In the genomic region with DNA sequence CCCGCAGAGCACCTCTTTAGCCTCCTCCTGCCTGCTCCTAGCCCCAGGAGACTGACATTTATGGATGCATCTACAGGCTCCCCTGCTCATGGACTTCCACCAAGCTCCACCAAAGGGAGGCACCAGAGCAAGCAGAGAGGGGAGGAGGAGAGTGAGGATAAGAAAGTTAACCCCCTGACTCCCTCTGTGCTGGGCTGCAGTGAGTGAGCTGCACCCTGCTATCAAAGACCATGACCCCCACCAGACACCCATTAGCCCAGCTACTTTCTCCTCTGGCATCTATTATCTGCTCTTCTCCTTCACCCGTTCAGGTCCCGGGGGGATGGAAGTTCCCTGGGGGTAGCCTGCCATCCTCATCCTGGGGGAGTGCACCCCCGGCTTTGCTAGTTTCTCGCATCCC, we compare ENCODE assay signal across 2 cellular contexts.
TF ChIP-seq lines count a peak whose summit lies in the region.

No MANE protein-coding gene starts in this region.

TF ChIP-seq in SK-N-SH, 30 proteins besides CTCF, POLR2A, EP300 and RAD21 (continued from another document):
- TF ChIP-seq, protein P1, sequence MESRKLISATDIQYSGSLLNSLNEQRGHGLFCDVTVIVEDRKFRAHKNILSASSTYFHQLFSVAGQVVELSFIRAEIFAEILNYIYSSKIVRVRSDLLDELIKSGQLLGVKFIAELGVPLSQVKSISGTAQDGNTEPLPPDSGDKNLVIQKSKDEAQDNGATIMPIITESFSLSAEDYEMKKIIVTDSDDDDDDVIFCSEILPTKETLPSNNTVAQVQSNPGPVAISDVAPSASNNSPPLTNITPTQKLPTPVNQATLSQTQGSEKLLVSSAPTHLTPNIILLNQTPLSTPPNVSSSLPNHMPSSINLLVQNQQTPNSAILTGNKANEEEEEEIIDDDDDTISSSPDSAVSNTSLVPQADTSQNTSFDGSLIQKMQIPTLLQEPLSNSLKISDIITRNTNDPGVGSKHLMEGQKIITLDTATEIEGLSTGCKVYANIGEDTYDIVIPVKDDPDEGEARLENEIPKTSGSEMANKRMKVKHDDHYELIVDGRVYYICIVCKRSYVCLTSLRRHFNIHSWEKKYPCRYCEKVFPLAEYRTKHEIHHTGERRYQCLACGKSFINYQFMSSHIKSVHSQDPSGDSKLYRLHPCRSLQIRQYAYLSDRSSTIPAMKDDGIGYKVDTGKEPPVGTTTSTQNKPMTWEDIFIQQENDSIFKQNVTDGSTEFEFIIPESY (IDR thresholded peaks at IDR 0.05; ENCODE audit: borderline replicate concordance, low read depth), result no peak
- no peak for TF ChIP-seq TEAD4 (IDR thresholded peaks at IDR 0.05; ENCODE audit: borderline replicate concordance, insufficient read depth)
- no peak for TF ChIP-seq TCF12 (IDR thresholded peaks at IDR 0.05)
- TF ChIP-seq NFIC (IDR thresholded peaks at IDR 0.05; ENCODE audit: borderline replicate concordance), result no peak

TF ChIP-seq in SK-N-SH treated with all-trans-retinoic acid at 6 μM for 48 hours, 23 proteins besides CTCF, POLR2A, EP300 and RAD21 (continued from another document):
- TF ChIP-seq, protein P2, sequence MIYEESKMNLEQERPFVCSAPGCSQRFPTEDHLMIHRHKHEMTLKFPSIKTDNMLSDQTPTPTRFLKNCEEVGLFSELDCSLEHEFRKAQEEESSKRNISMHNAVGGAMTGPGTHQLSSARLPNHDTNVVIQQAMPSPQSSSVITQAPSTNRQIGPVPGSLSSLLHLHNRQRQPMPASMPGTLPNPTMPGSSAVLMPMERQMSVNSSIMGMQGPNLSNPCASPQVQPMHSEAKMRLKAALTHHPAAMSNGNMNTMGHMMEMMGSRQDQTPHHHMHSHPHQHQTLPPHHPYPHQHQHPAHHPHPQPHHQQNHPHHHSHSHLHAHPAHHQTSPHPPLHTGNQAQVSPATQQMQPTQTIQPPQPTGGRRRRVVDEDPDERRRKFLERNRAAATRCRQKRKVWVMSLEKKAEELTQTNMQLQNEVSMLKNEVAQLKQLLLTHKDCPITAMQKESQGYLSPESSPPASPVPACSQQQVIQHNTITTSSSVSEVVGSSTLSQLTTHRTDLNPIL (CRISPR knock-in tag; IDR thresholded peaks at IDR 0.05; ENCODE audit: low read depth), result no peak
- no peak for TF ChIP-seq ZFP30 (CRISPR knock-in tag; IDR thresholded peaks at IDR 0.05)
- no peak for TF ChIP-seq ZFP3 (CRISPR knock-in tag; IDR thresholded peaks at IDR 0.05)
- TF ChIP-seq, protein P3, sequence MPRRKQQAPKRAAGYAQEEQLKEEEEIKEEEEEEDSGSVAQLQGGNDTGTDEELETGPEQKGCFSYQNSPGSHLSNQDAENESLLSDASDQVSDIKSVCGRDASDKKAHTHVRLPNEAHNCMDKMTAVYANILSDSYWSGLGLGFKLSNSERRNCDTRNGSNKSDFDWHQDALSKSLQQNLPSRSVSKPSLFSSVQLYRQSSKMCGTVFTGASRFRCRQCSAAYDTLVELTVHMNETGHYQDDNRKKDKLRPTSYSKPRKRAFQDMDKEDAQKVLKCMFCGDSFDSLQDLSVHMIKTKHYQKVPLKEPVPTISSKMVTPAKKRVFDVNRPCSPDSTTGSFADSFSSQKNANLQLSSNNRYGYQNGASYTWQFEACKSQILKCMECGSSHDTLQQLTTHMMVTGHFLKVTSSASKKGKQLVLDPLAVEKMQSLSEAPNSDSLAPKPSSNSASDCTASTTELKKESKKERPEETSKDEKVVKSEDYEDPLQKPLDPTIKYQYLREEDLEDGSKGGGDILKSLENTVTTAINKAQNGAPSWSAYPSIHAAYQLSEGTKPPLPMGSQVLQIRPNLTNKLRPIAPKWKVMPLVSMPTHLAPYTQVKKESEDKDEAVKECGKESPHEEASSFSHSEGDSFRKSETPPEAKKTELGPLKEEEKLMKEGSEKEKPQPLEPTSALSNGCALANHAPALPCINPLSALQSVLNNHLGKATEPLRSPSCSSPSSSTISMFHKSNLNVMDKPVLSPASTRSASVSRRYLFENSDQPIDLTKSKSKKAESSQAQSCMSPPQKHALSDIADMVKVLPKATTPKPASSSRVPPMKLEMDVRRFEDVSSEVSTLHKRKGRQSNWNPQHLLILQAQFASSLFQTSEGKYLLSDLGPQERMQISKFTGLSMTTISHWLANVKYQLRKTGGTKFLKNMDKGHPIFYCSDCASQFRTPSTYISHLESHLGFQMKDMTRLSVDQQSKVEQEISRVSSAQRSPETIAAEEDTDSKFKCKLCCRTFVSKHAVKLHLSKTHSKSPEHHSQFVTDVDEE (CRISPR knock-in tag; IDR thresholded peaks at IDR 0.05), result no peak
- no peak for TF ChIP-seq PPARA (CRISPR knock-in tag; IDR thresholded peaks at IDR 0.05; ENCODE audit: borderline replicate concordance)
- TF ChIP-seq ZNF565 (CRISPR knock-in tag; conservative IDR thresholded peaks at IDR 0.05; ENCODE audit: low read depth), result no peak
TF ChIP-seq in SK-N-SH treated with all-trans-retinoic acid at 6 μM for 48 hours: peak in this region for 0.
